ENCODE assay signal across 14 cellular contexts in the genomic region with DNA sequence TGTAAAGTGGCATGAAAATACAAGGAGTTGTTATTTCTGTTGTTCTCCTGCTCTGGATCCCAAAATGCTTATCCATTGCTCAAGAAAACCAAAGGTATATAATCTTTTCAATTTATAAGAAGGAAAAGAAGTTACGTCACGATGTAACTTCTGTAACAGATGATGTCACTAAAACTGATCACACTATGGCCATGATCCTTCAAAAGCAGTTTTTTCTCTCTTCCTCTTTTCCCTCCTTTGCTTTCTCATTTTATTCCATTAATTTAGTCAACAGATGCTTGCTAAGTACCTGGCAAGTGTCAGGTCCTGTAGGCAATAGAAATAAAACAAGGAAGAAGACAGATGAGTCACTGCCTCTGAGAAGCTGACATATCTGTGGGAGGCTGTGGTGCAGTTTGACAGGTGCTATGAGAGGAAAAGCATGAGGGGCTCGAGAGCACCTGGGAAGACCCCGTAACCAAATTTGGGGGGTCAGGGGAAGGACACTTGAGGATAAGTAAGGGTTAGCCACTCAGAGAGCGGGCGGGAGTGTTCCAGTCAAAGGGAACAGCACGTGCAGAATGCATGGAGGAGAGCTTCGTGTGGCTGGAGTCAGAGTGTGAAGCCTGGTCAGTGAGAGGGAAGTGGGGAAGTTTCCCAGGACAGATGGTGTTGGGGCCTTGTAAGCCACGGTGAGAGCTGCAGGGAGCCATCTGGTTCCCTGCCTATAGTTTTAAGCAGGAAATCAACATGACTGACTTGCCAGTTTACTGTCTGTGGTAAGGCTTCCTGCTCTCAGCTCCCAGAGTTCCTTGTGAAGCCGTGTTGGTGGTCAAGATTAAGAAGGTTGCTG.
DNase-seq lines count a peak whose midpoint lies in the region; ATAC-seq and TF ChIP-seq lines count a peak whose summit lies in the region.
"Had no signal": no experiment of that assay in that cellular context is flagged by ENCODE, and none has a peak within 500 bp of the region (broad histone marks: within the 10 kb centered on the region; RNA-seq: fewer than 3 reads in every experiment).

No MANE protein-coding gene starts in this region.

- no peak overlapping the region for H3K23ac ChIP-seq in neuronal stem cell (ENCODE audit: low read depth, low read length, poor library complexity)

- H2AFZ ChIP-seq in neuronal stem cell (ENCODE audit: low read length): no peak overlapping the region

- no peak overlapping the region for H3K4me3 ChIP-seq in upper lobe of right lung
- no peak overlapping the region for H3K4me3 ChIP-seq in neuronal stem cell (ENCODE audit: low read length in 2 of 2)

- H2BK15ac ChIP-seq in neuronal stem cell (ENCODE audit: low read length): no peak overlapping the region

- no peak overlapping the region for H2AK5ac ChIP-seq in neuronal stem cell (ENCODE audit: low read depth, low read length)

- H3K4me1 ChIP-seq in upper lobe of right lung: no peaks in the 10 kb centered on the region
- H3K4me1 ChIP-seq in neuronal stem cell (ENCODE audit: control insufficient read depth in 2 of 2, insufficient read depth in 1 of 2, low read depth in 1 of 2, low read length in 2 of 2): no peaks in the 10 kb centered on the region

- H3K27ac ChIP-seq in upper lobe of right lung (no peak overlapping the region), neuronal stem cell (replicated peaks; ENCODE audit: low read length) (no peak overlapping the region)

- no peak for TF ChIP-seq CTCF in upper lobe of right lung (IDR thresholded peaks at IDR 0.05)

- no peaks in the 10 kb centered on the region for H3K79me1 ChIP-seq in neuronal stem cell (ENCODE audit: low read depth, low read length)

- H4K91ac ChIP-seq in neuronal stem cell (ENCODE audit: low read depth, low read length, poor library complexity): no peak overlapping the region

- H2BK120ac ChIP-seq in neuronal stem cell (ENCODE audit: low read depth, low read length): no peak overlapping the region

- no peaks in the 10 kb centered on the region for H3K36me3 ChIP-seq in upper lobe of right lung
- H3K36me3 ChIP-seq in neuronal stem cell (replicated peaks in 1 of 2; ENCODE audit: control insufficient read depth in 2 of 2, insufficient read depth in 2 of 2, low read length in 2 of 2): no peaks in the 10 kb centered on the region

- H3K9me3 ChIP-seq in upper lobe of right lung: no peaks in the 10 kb centered on the region
- H3K9me3 ChIP-seq in neuronal stem cell (replicated peaks in 1 of 2; ENCODE audit: control insufficient read depth in 2 of 2, insufficient read depth in 1 of 2, low read depth in 1 of 2, low read length in 2 of 2): peaks cover 0 to 5% of the 10 kb centered on the region in 2 donors

- no peak overlapping the region for H2BK5ac ChIP-seq in neuronal stem cell (ENCODE audit: low read length)

- no CpG with 5 or more reads among the region's 10 CpGs for WGBS in neuronal stem cell (ENCODE audit: extremely low coverage in 2 of 2, insufficient read length in 2 of 2, insufficient replicate concordance in 1 of 2), 2 donors

- H3K27me3 ChIP-seq in upper lobe of right lung (no peaks in the 10 kb centered on the region), neuronal stem cell (ENCODE audit: control insufficient read depth in 3 of 3, insufficient read depth in 3 of 3, low read depth in 1 of 3, low read length in 3 of 3) (no peaks in the 10 kb centered on the region)

- peak; percentile 6 for DNase-seq in EL
- DNase-seq in LHCN-M2 (ENCODE audit: low read depth): peak; percentile 34
- DNase-seq in UCSD-AML1 (lab: John Stamatoyannopoulos, UW; ENCODE audit: unreplicated experiment): peak; percentile 61
- DNase-seq in left colon: no peak
- no peak for DNase-seq in upper lobe of right lung
- DNase-seq in sciatic nerve (ENCODE audit: low spot score): no peak
- DNase-seq in anterior cingulate cortex (lab: John Stamatoyannopoulos, UW): no peak
- no peak for DNase-seq in neuronal stem cell (ENCODE audit: low spot score)
- DNase-seq: activated CD4-positive, CD25-positive, alpha-beta regulatory T cell treated with anti-CD3 and anti-CD28 coated beads, Interleukin-2, amount 50 U/mL, for 72 hours; CD8-positive, alpha-beta memory T cell; kidney glomerular epithelial cell; NCI-H2029; stimulated activated CD4-positive, alpha-beta T cell treated with anti-CD3 and anti-CD28 coated beads, Interleukin-2, amount 100 ng/mL, for 24 hours; stimulated activated naive CD4-positive, alpha-beta T cell had no signal

- no peak overlapping the region for H3K14ac ChIP-seq in neuronal stem cell (ENCODE audit: low read length)

- no peak overlapping the region for H3K9ac ChIP-seq in neuronal stem cell (ENCODE audit: low read depth, low read length, poor library complexity)

- no peak overlapping the region for H3K4me2 ChIP-seq in neuronal stem cell (ENCODE audit: insufficient read depth, low read length, poor library complexity, severe bottlenecking)

- no peak overlapping the region for H3K18ac ChIP-seq in neuronal stem cell (ENCODE audit: low read length)

- H4K8ac ChIP-seq in neuronal stem cell (ENCODE audit: low read depth, low read length): no peak overlapping the region

- no peak overlapping the region for H2BK12ac ChIP-seq in neuronal stem cell (ENCODE audit: low read length)

- intact Hi-C loops in left colon (cut with DNase I, micrococcal nuclease): no loop called here
- intact Hi-C loops in upper lobe of right lung (cut with DNase I): no loop called here
- intact Hi-C loops in sciatic nerve (cut with DNase I): no loop called here

- no peak overlapping the region for H3K4ac ChIP-seq in neuronal stem cell (ENCODE audit: low read length)

- ATAC-seq in left colon (peak; percentile 67), upper lobe of right lung (no peak), sciatic nerve (no peak)

Comparison
In these comparisons a context has a peak if more than half of its experiments do, and no peak if none do; other contexts are left out.
1. DNase-seq: peak in EL (single experiment), LHCN-M2 (single experiment) and UCSD-AML1 (single experiment); none in left colon (0 of 2), upper lobe of right lung (single experiment), sciatic nerve (single experiment), anterior cingulate cortex (0 of 58) and neuronal stem cell (single experiment).